Comparison of ENCODE assay signal across 8 cellular contexts in the genomic region with DNA sequence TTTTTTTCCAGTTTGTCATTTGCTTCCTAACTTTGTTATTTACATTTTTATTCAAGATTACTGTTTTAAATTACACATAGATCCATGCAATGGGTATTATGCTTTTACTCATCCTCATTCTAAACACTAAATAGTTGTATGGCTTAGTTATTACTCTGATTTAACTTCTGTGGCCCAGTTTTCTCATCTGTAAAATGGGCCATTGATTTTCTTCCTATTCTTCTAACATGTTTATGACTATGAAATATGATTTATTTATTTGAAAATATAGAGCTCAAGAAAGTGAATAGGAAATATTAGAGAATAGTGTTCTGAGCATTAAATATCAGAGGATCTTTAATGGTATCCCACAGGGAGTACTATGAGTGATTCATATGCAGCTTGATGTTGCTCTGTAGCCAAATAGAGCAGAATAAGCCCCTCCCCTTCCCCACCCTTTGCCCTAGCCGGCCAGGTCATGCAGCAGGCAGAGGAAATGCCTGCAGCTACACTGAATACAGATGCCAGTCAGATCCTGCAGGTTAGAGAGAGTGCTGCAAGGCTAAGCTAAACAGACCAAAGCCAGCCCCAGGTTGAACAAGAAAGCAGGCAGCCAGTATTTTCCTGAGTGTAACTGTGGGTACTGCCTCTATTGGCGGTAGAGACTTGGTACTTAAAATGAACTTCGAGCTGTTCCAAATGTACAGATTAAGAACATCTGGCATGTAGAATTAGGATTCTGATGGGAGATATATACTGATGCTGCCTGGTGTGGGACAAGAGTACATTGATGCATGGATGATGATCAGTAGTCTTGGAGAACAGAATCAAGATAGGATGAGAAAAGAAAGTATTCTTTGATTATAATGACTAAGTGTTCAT. TPM values are rescaled to one million over a fixed set of nuclear protein-coding genes. Genes with fewer than 3 reads are reported as not detected.
DNase-seq lines count a peak whose midpoint lies in the region; ATAC-seq and TF ChIP-seq lines count a peak whose summit lies in the region.

No MANE protein-coding gene starts in this region.

- no peaks in the 10 kb centered on the region for H3K79me2 ChIP-seq in mammary epithelial cell (ENCODE audit: insufficient read depth, low read length)

- TF ChIP-seq CTCF in MCF 10A (IDR thresholded peaks at IDR 0.05; ENCODE audit: unreplicated experiment) (no peak), breast epithelium (IDR thresholded peaks at IDR 0.05) (peak in 1 of 3 donors; percentile 33), mammary epithelial cell (conservative IDR thresholded peaks at IDR 0.05 in 1 of 2, IDR thresholded peaks at IDR 0.05 in 1 of 2; ENCODE audit: extremely low read depth in 1 of 2, insufficient read depth in 1 of 2, low read depth in 1 of 2, low read length in 2 of 2) (peak; percentile 26 to 36), lower lobe of right lung (IDR thresholded peaks at IDR 0.05) (no peak)

- H3K27ac Mint-ChIP-seq in MCF 10A (ENCODE audit: low read depth, unreplicated experiment), result no peak overlapping the region

- no peaks in the 10 kb centered on the region for H3K27me3 ChIP-seq in breast epithelium
- no peaks in the 10 kb centered on the region for H3K27me3 ChIP-seq in mammary epithelial cell (ENCODE audit: insufficient read depth, low read length)
- no peaks in the 10 kb centered on the region for H3K27me3 ChIP-seq in lower lobe of right lung (ENCODE audit: low read depth)

- 8% methylated on average over 3 of the region's 3 CpGs for WGBS in mammary epithelial cell (ENCODE audit: low coverage, missing lambda C conversion rate)

- no peaks in the 10 kb centered on the region for H4K20me1 ChIP-seq in mammary epithelial cell (ENCODE audit: insufficient read depth, low read length)

- H3K27ac ChIP-seq in breast epithelium (no peak overlapping the region), mammary epithelial cell (ENCODE audit: insufficient read depth, low read depth, low read length) (no peak overlapping the region), lower lobe of right lung (no peak overlapping the region)

- peak overlapping the region; percentile 54 for H3K4me2 ChIP-seq in mammary epithelial cell (ENCODE audit: insufficient read depth, low read depth, low read length)

- intact Hi-C loops in MCF 10A (cut with micrococcal nuclease), result loop anchor here (2.0 kb wide), 1 partner anchor 133 kb away; a partner anchor contains a TSS
- intact Hi-C loops in breast epithelium (cut with DNase I; ENCODE audit: low total_unique reads), result no loop called here
- intact Hi-C loops in mammary epithelial cell (cut with micrococcal nuclease), result loop anchor here (2.0 to 10.0 kb wide), 3 partner anchors 51 to 1071 kb away; no protein-coding TSS in a partner anchor
- intact Hi-C loops in lower lobe of right lung (cut with DNase I), result no loop called here

- peak overlapping the region; percentile 13 for H2AFZ ChIP-seq in mammary epithelial cell (ENCODE audit: low read depth, low read length)

- H3K4me1 Mint-ChIP-seq in MCF 10A (ENCODE audit: insufficient read depth, unreplicated experiment), result peaks cover 6% of the 10 kb centered on the region

- CTCF ChIA-PET in MCF 10A (lab: Yijun Ruan, JAX), result interaction anchor here (0.5 to 2.2 kb wide), 15 partner anchors 10 to 778 kb away, joined by 3 to 10 read pairs (median 3); a partner anchor contains a TSS
- CTCF ChIA-PET in mammary epithelial cell (lab: Charles Lee; ENCODE audit: low non-redundant PET), result interaction anchor here (0.6 kb wide), 2 partner anchors 51 to 735 kb away, joined by 3 read pairs; no protein-coding TSS in a partner anchor

- H3K9me3 ChIP-seq in breast epithelium, result no peaks in the 10 kb centered on the region
- H3K9me3 ChIP-seq in mammary epithelial cell (replicated peaks; ENCODE audit: insufficient read depth, low read length), result no peaks in the 10 kb centered on the region
- H3K9me3 ChIP-seq in lower lobe of right lung, result no peaks in the 10 kb centered on the region

- BruUV-seq in MCF 10A (replicated peaks; lab: Mats Ljungman, UMichigan) (no TSS peak), mammary epithelial cell (replicated peaks; lab: Mats Ljungman, UMichigan) (no TSS peak)

- in situ Hi-C loops in mammary epithelial cell (cut with MboI; ENCODE audit: low sequenced_read_pairs in 2 of 2), result loop anchor here in 1 of 2 donors (10.0 to 25.0 kb wide), 2 partner anchors 409 to 601 kb away; no protein-coding TSS in a partner anchor

- H3K9me3 Mint-ChIP-seq in MCF 10A (ENCODE audit: unreplicated experiment), result no peaks in the 10 kb centered on the region

- no peak for TF ChIP-seq POLR2A in breast epithelium (IDR thresholded peaks at IDR 0.05)

- H3K4me3 Mint-ChIP-seq in MCF 10A (ENCODE audit: unreplicated experiment), result no peak overlapping the region

- H3K4me3 ChIP-seq in breast epithelium, result no peak overlapping the region
- H3K4me3 ChIP-seq in mammary epithelial cell (replicated peaks in 1 of 3; ENCODE audit: insufficient read depth in 1 of 3, low read depth in 2 of 3, low read length in 3 of 3), result no peak overlapping the region
- H3K4me3 ChIP-seq in lower lobe of right lung, result no peak overlapping the region

- ATAC-seq in HG03060 (IDR thresholded peaks at IDR 0.05; ENCODE audit: low read depth, unreplicated experiment) (peak; percentile 63), lower lobe of right lung (peak; percentile 78 to 86), HG02970 (IDR thresholded peaks at IDR 0.05; ENCODE audit: low FRiP score, unreplicated experiment) (no peak)

- no peaks in the 10 kb centered on the region for H3K4me1 ChIP-seq in breast epithelium
- H3K4me1 ChIP-seq in mammary epithelial cell (ENCODE audit: insufficient read depth, low read length), result peaks cover 32% of the 10 kb centered on the region
- H3K4me1 ChIP-seq in lower lobe of right lung, result peaks cover 14% of the 10 kb centered on the region

- H3K9ac ChIP-seq in mammary epithelial cell (ENCODE audit: insufficient read depth, low read length), result no peak overlapping the region

- DNase-seq in MCF 10A (ENCODE audit: unreplicated experiment), result peak; percentile 92
- DNase-seq in breast epithelium (ENCODE audit: low spot score in 2 of 2), result no peak
- peak; percentile 88 for DNase-seq in RPMI8226
- DNase-seq in mammary epithelial cell, result peak; percentile 91
- no peak for DNase-seq in lower lobe of right lung
- no peak for DNase-seq in GM19238 (ENCODE audit: insufficient read length, low spot score)

- dilution Hi-C loops in mammary epithelial cell (cut with HindIII; ENCODE audit: low sequenced_read_pairs), result no loop called here

- POLR2A ChIA-PET in MCF 10A (lab: Yijun Ruan, JAX), result interaction anchor here (0.8 to 4.4 kb wide), 12 partner anchors 11 to 1005 kb away, joined by 3 to 52 read pairs (median 4); a partner anchor contains a TSS

- H3K36me3 ChIP-seq in breast epithelium (no peaks in the 10 kb centered on the region), mammary epithelial cell (ENCODE audit: insufficient read depth, low read length) (no peaks in the 10 kb centered on the region), lower lobe of right lung (no peaks in the 10 kb centered on the region)

- no peaks in the 10 kb centered on the region for H3K36me3 Mint-ChIP-seq in MCF 10A (ENCODE audit: insufficient read depth, unreplicated experiment)

- H3K27me3 Mint-ChIP-seq in MCF 10A (ENCODE audit: insufficient read depth, unreplicated experiment), result no peaks in the 10 kb centered on the region

RNA-seq across cellular contexts. Expression of a gene that starts 11.7 kb away (rescaled TPM):
- total RNA-seq in MCF 10A (2022) (14.3 and 17.8 TPM in 2 replicates), breast epithelium (10 to 100 TPM; 19.3 to 39.2 (median 27.8) TPM), mammary epithelial cell (10 to 100 TPM; 14.0 to 19.3 TPM), lower lobe of right lung (15.3 TPM)
- 12.7 TPM for polyA plus RNA-seq in mammary epithelial cell
- 33.3 TPM for polyA minus RNA-seq in mammary epithelial cell

Comparison
In these comparisons a context has a peak if more than half of its experiments do, and no peak if none do; other contexts are left out.
1. DNase-seq: peak in MCF 10A (single experiment), RPMI8226 (single experiment) and mammary epithelial cell (single experiment); none in breast epithelium (0 of 2), lower lobe of right lung (single experiment) and GM19238 (single experiment).
2. CTCF ChIP-seq: peak in mammary epithelial cell (2 of 2); none in MCF 10A (single experiment) and lower lobe of right lung (single experiment).
3. intact Hi-C loops: an anchor here in MCF 10A (2.0 kb wide) and mammary epithelial cell (2.0 to 10.0 kb wide); none called in breast epithelium and lower lobe of right lung.